ENCODE assay signal across 1 cellular context in genomic region chr2:171836151-171836910, GRCh38.
A peak's percentile ranks its signal among the peaks of the same experiment; 100 is the strongest.
TF ChIP-seq lines count a peak whose summit lies in the region.

No MANE protein-coding gene starts in this region.

TF ChIP-seq in SK-N-SH, 30 proteins besides CTCF, POLR2A, EP300 and RAD21:
- TF ChIP-seq JUND (IDR thresholded peaks at IDR 0.05) (no peak), POLR2AphosphoS5 (IDR thresholded peaks at IDR 0.05; ENCODE audit: low read depth, low read length) (no peak), TCF12 (IDR thresholded peaks at IDR 0.05) (peak; percentile 29; the same call in 1 of the 2 replicates)
